17 cellular contexts compared by ENCODE assay signal in the genomic region with DNA sequence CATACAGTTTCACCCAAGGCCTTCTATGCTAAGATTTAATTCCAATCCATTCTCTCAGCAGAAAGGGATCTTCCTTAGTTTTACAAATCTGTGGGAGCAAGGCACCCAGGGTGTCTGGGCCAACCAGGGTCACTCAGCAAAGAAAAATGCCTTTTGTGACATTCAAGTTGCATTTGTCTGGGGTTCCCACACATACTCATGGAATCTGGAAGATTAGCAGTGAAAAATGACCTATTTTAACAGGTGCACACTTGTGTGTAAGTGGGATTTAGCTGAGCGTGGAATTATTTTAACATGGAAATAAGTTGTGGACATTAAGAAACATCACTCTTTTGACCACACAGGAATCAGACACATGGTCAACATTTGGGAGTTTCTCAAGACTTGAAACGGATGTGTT.
"Had no signal": no experiment of that assay in that cellular context is flagged by ENCODE, and none has a peak within 500 bp of the region (broad histone marks: within the 10 kb centered on the region; RNA-seq: fewer than 3 reads in every experiment).

No MANE protein-coding gene starts in this region.

- H3K36me3 ChIP-seq: colonic mucosa, tibial artery had no signal

- H3K27ac ChIP-seq: colonic mucosa, tibial artery had no signal

- DNase-seq: activated CD4-positive, alpha-beta T cell treated with anti-CD3 and anti-CD28 coated beads, Interleukin-2, amount 50 U/mL, for 4 hours; activated CD4-positive, CD25-positive, alpha-beta regulatory T cell treated with anti-CD3 and anti-CD28 coated beads, Interleukin-2, amount 50 U/mL, for 72 hours; activated naive CD4-positive, alpha-beta T cell treated with anti-CD3 and anti-CD28 coated beads, Interleukin-2, amount 10 ng/mL, durations not matched to agents 7 days and 5 days; caudate nucleus; colonic mucosa; effector CD4-positive, alpha-beta T cell; mucosa of descending colon; naive thymus-derived CD4-positive, alpha-beta T cell; posterior cingulate gyrus; stimulated activated CD4-positive, alpha-beta T cell treated with anti-CD3 and anti-CD28 coated beads, Interleukin-15, amount 100 ng/mL, for 24 hours; stimulated activated CD4-positive, alpha-beta T cell treated with anti-CD3 and anti-CD28 coated beads, Interleukin-4, amount 100 ng/mL, for 1 hour; stimulated activated naive B cell treated with anti-CD40 and anti-IgM and Interleukin-4, amounts not matched to agents 10 μg/mL and 1 μg/mL and 100 μg/mL, for 72 hours; T-cell; T1000; tibial artery had no signal

- H3K4me1 ChIP-seq: colonic mucosa, tibial artery had no signal

- H3K9ac ChIP-seq: SK-N-SH had no signal

- H3K4me3 ChIP-seq: colonic mucosa, mucosa of descending colon, tibial artery had no signal

- H3K9me2 ChIP-seq: SK-N-SH had no signal

- H3K9me3 ChIP-seq: colonic mucosa, SK-N-SH, tibial artery had no signal

- H3K4me2 ChIP-seq: SK-N-SH had no signal

- ATAC-seq: left lobe of liver; naive thymus-derived CD4-positive, alpha-beta T cell; stimulated activated naive B cell treated with anti-CD40 and anti-IgM and Interleukin-4, amounts not matched to agents 10 μg/mL and 1 μg/mL and 100 μg/mL, for 72 hours; T-cell had no signal

- H3K27me3 ChIP-seq: colonic mucosa had no signal
